ENCODE assay signal across 1 cellular context in the genomic region with DNA sequence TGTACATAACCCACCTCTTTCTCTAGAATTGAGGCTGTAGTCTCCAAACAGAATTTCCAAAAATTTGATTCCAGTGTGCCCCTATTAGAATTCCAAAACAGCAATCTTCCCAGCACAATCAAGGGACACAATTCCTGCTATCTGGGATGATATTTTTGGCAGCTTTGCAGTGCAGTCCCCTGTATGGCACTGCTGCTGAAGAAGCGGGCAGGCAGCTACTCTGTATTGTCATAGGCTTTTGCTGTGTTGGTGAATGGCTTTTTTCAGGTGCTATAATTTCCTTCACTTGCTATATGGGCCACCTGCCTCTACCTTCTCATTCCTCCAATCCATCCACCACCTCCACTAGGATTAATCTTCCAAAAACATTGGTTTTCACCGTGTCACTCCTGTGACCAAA.
TF ChIP-seq lines count a peak whose summit lies in the region.

No MANE protein-coding gene starts in this region.

TF ChIP-seq in IMR-90, 13 proteins besides CTCF, POLR2A, EP300 and RAD21:
- TF ChIP-seq NFE2L2 (IDR thresholded peaks at IDR 0.05; ENCODE audit: low read depth, low read length): no peak
- no peak for TF ChIP-seq RCOR1 (IDR thresholded peaks at IDR 0.05; ENCODE audit: insufficient replicate concordance, low read length)
- no peak for TF ChIP-seq MAZ (IDR thresholded peaks at IDR 0.05; ENCODE audit: borderline replicate concordance, low read depth, low read length)
- no peak for TF ChIP-seq ELK1 (IDR thresholded peaks at IDR 0.05; ENCODE audit: borderline replicate concordance, low read depth, low read length)
- TF ChIP-seq FOS (IDR thresholded peaks at IDR 0.05; ENCODE audit: low read depth, low read length): no peak
- no peak for TF ChIP-seq BHLHE40 (IDR thresholded peaks at IDR 0.05; ENCODE audit: low read depth, low read length)
- TF ChIP-seq CEBPB (IDR thresholded peaks at IDR 0.05; ENCODE audit: low read depth, low read length): no peak
